ENCODE assay signal across 18 cellular contexts in the genomic region with DNA sequence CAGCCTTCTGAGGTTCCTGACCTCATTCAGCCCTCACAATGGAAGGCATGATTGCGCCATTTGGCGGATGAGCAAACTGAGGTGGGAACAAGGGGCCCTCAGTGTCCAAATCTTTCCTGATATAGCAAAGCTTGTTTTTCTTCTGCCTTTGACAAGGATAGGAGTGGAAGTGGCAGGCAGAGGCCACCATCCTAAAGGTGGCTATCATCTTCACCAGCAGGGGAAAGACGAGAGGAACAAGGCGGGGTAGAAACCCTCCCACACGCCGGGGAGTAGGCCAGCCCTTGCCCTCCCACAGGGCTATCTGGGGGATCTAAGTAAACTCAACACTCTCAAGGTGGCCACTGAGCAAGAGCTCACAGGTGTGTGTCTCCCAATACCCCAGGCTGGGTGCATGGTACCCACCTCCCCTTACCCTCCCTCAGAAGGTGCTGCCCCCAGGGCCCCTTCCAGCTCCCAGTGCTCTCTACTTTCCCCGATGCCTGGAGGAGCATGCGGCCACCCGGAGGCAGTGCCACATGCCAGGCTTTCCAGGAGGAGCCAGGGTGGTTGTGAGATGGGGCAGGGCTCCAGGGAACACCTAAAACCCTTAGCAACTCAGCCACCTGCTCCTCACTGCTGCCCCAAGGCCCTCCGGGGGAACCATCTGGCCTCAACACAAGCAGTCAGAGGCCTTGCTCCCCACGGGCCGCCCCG. TPM values are rescaled to one million over a fixed set of nuclear protein-coding genes. Genes with fewer than 3 reads are reported as not detected.
A peak's percentile ranks its signal among the peaks of the same experiment; 100 is the strongest.
DNase-seq lines count a peak whose midpoint lies in the region; ATAC-seq, FAIRE-seq and TF ChIP-seq lines count a peak whose summit lies in the region.
"Had no signal": no experiment of that assay in that cellular context is flagged by ENCODE, and none has a peak within 500 bp of the region (broad histone marks: within the 10 kb centered on the region; RNA-seq: fewer than 3 reads in every experiment).

No MANE protein-coding gene starts in this region.

- H3K9me3 Mint-ChIP-seq in activated T-helper 1 cell treated with anti-CD3 and anti-CD28 coated beads, Interleukin-12 subunit alpha, Interleukin-12 subunit beta, Interleukin-2, Interleukin-4 antibody, amounts not matched to agents 30 ng/mL and 10 ng/mL and 1 ng/mL, durations not matched to agents 14 hours and 24 hours and 36 hours = no peaks in the 10 kb centered on the region
- H3K9me3 Mint-ChIP-seq: CD4-positive, alpha-beta T cell; H9; stimulated activated naive B cell treated with anti-CD40 and anti-IgM and Interleukin-4, amounts not matched to agents 10 μg/mL and 1 μg/mL and 100 μg/mL, for 72 hours; type B pancreatic cell had no signal

- no peak overlapping the region for H3K4me3 ChIP-seq in A549
- H3K4me3 ChIP-seq in fibroblast of pulmonary artery (replicated peaks; ENCODE audit: low read depth, low read length) = no peak overlapping the region
- H3K4me3 ChIP-seq in thyroid gland (replicated peaks in 1 of 3) = no peak overlapping the region
- H3K4me3 ChIP-seq: esophagus muscularis mucosa, right atrium auricular region had no signal

- H3K4me2 ChIP-seq in A549 = peak overlapping the region; percentile 57

- no peaks in the 10 kb centered on the region for H3K4me1 Mint-ChIP-seq in activated T-helper 1 cell treated with anti-CD3 and anti-CD28 coated beads, Interleukin-12 subunit alpha, Interleukin-12 subunit beta, Interleukin-2, Interleukin-4 antibody, amounts not matched to agents 30 ng/mL and 10 ng/mL and 1 ng/mL, durations not matched to agents 14 hours and 24 hours and 36 hours (ENCODE audit: low read depth)
- H3K4me1 Mint-ChIP-seq: stimulated activated naive B cell treated with anti-CD40 and anti-IgM and Interleukin-4, amounts not matched to agents 10 μg/mL and 1 μg/mL and 100 μg/mL, for 72 hours had no signal

- H3K27me3 ChIP-seq in thyroid gland = no peaks in the 10 kb centered on the region
- H3K27me3 ChIP-seq: esophagus muscularis mucosa, right atrium auricular region had no signal

- no peak overlapping the region for H3K27ac Mint-ChIP-seq in activated T-helper 1 cell treated with anti-CD3 and anti-CD28 coated beads, Interleukin-12 subunit alpha, Interleukin-12 subunit beta, Interleukin-2, Interleukin-4 antibody, amounts not matched to agents 30 ng/mL and 10 ng/mL and 1 ng/mL, durations not matched to agents 14 hours and 24 hours and 36 hours
- H3K27ac Mint-ChIP-seq: CD4-positive, alpha-beta T cell; stimulated activated naive B cell treated with anti-CD40 and anti-IgM and Interleukin-4, amounts not matched to agents 10 μg/mL and 1 μg/mL and 100 μg/mL, for 72 hours; type B pancreatic cell had no signal

- POLR2A ChIA-PET in A549 (lab: Yijun Ruan, JAX) = no interaction called here

- ATAC-seq in A549 (no peak), GM21367 (IDR thresholded peaks at IDR 0.05; ENCODE audit: unreplicated experiment) (no peak)
- ATAC-seq: stimulated activated naive B cell treated with anti-CD40 and anti-IgM and Interleukin-4, amounts not matched to agents 10 μg/mL and 1 μg/mL and 100 μg/mL, for 72 hours had no signal

- peaks cover 2% of the 10 kb centered on the region for H3K27me3 Mint-ChIP-seq in activated T-helper 1 cell treated with anti-CD3 and anti-CD28 coated beads, Interleukin-12 subunit alpha, Interleukin-12 subunit beta, Interleukin-2, Interleukin-4 antibody, amounts not matched to agents 30 ng/mL and 10 ng/mL and 1 ng/mL, durations not matched to agents 14 hours and 24 hours and 36 hours (ENCODE audit: insufficient read depth)
- H3K27me3 Mint-ChIP-seq: CD4-positive, alpha-beta T cell; stimulated activated naive B cell treated with anti-CD40 and anti-IgM and Interleukin-4, amounts not matched to agents 10 μg/mL and 1 μg/mL and 100 μg/mL, for 72 hours; type B pancreatic cell had no signal

- CTCF ChIA-PET in A549 (lab: Yijun Ruan, JAX) = interaction anchor here (1.0 to 1.9 kb wide), 2 partner anchors 17 to 64 kb away, joined by 3 to 4 read pairs; no protein-coding TSS in a partner anchor

- H3K9me3 ChIP-seq in A549 = no peaks in the 10 kb centered on the region
- H3K9me3 ChIP-seq in thyroid gland = no peaks in the 10 kb centered on the region
- H3K9me3 ChIP-seq: esophagus muscularis mucosa, right atrium auricular region had no signal

- peak overlapping the region; percentile 74 to 93 for H3K27ac ChIP-seq in A549
- no peak overlapping the region for H3K27ac ChIP-seq in thyroid gland
- H3K27ac ChIP-seq: esophagus muscularis mucosa had no signal

- intact Hi-C loops in activated T-helper 1 cell treated with anti-CD3 and anti-CD28 coated beads, Interleukin-12 subunit alpha, Interleukin-12 subunit beta, Interleukin-2, Interleukin-4 antibody, amounts not matched to agents 30 ng/mL and 10 ng/mL and 1 ng/mL, durations not matched to agents 14 hours and 24 hours and 36 hours (cut with micrococcal nuclease) = no loop called here
- intact Hi-C loops in thyroid gland (cut with DNase I) = no loop called here

- H3K4me1 ChIP-seq in A549 = peaks cover 63% of the 10 kb centered on the region
- H3K4me1 ChIP-seq in thyroid gland = peaks cover 9 to 30% of the 10 kb centered on the region in 2 donors

- DNase-seq in A549 (ENCODE audit: low read depth in 1 of 2, low spot score in 1 of 2) (no peak), KBM-7 (peak; percentile 20), SK-MEL-5 (ENCODE audit: low read depth, low spot score) (peak; percentile 14), fibroblast of pulmonary artery (ENCODE audit: low read depth) (peak; percentile 42), AG20443 (ENCODE audit: low spot score) (no peak), thyroid gland (no peak)
- no peak for DNase-seq in activated T-helper 1 cell treated with anti-CD3 and anti-CD28 coated beads, Interleukin-12 subunit alpha, Interleukin-12 subunit beta, Interleukin-2, Interleukin-4 antibody, amounts not matched to agents 30 ng/mL and 10 ng/mL and 1 ng/mL, durations not matched to agents 14 hours and 24 hours and 36 hours (ENCODE audit: low spot score)
- DNase-seq: activated CD4-positive, alpha-beta T cell treated with anti-CD3 and anti-CD28 coated beads for 1 hour; CD4-positive, alpha-beta T cell; H9; occipital lobe; stimulated activated naive B cell treated with anti-CD40 and anti-IgM and Interleukin-4, amounts not matched to agents 10 μg/mL and 1 μg/mL and 100 μg/mL, for 72 hours had no signal

- no peak overlapping the region for H3K4me3 Mint-ChIP-seq in activated T-helper 1 cell treated with anti-CD3 and anti-CD28 coated beads, Interleukin-12 subunit alpha, Interleukin-12 subunit beta, Interleukin-2, Interleukin-4 antibody, amounts not matched to agents 30 ng/mL and 10 ng/mL and 1 ng/mL, durations not matched to agents 14 hours and 24 hours and 36 hours
- H3K4me3 Mint-ChIP-seq: CD4-positive, alpha-beta T cell; H9; stimulated activated naive B cell treated with anti-CD40 and anti-IgM and Interleukin-4, amounts not matched to agents 10 μg/mL and 1 μg/mL and 100 μg/mL, for 72 hours; type B pancreatic cell had no signal

- FAIRE-seq in A549 (lab: Jason Lieb, UNC) = no peak

- H3K36me3 ChIP-seq in thyroid gland = no peaks in the 10 kb centered on the region
- H3K36me3 ChIP-seq: esophagus muscularis mucosa, right atrium auricular region had no signal

- 73% methylated on average over 10 of the region's 13 CpGs for WGBS in A549 (ENCODE audit: missing lambda C conversion rate)
- 87 to 88% methylated on average over 9 to 12 of the region's 13 CpGs for WGBS in thyroid gland, 2 donors

- no peak for TF ChIP-seq EP300 in A549 (IDR thresholded peaks at IDR 0.05)

- TF ChIP-seq CTCF in A549 (IDR thresholded peaks at IDR 0.05) (no peak), fibroblast of pulmonary artery (IDR thresholded peaks at IDR 0.05; ENCODE audit: low read length, missing control alignments) (no peak), thyroid gland (IDR thresholded peaks at IDR 0.05) (no peak)

- in situ Hi-C loops in KBM-7 (cut with MboI; ENCODE audit: low pct_unique_long_range_greater_than_20kb, low sequenced_read_pairs) (no loop called here), SK-MEL-5 (cut with HindIII; ENCODE audit: low pct_unique_long_range_greater_than_20kb, low sequenced_read_pairs) (no loop called here)

- TF ChIP-seq POLR2A in A549 (IDR thresholded peaks at IDR 0.05; ENCODE audit: low read length) = no peak
- no peak for TF ChIP-seq POLR2A in thyroid gland (IDR thresholded peaks at IDR 0.05)

- H3K36me3 Mint-ChIP-seq in activated T-helper 1 cell treated with anti-CD3 and anti-CD28 coated beads, Interleukin-12 subunit alpha, Interleukin-12 subunit beta, Interleukin-2, Interleukin-4 antibody, amounts not matched to agents 30 ng/mL and 10 ng/mL and 1 ng/mL, durations not matched to agents 14 hours and 24 hours and 36 hours (ENCODE audit: low read depth) = no peaks in the 10 kb centered on the region
- H3K36me3 Mint-ChIP-seq: stimulated activated naive B cell treated with anti-CD40 and anti-IgM and Interleukin-4, amounts not matched to agents 10 μg/mL and 1 μg/mL and 100 μg/mL, for 72 hours; type B pancreatic cell had no signal

- TF ChIP-seq RAD21 in A549 (conservative IDR thresholded peaks at IDR 0.05 in 1 of 2, IDR thresholded peaks at IDR 0.05 in 1 of 2) = no peak

TF ChIP-seq in A549, 52 proteins besides CTCF, POLR2A, EP300 and RAD21:
- TF ChIP-seq FOXS1 (CRISPR knock-in tag; IDR thresholded peaks at IDR 0.05) = no peak
- TF ChIP-seq, protein P1, sequence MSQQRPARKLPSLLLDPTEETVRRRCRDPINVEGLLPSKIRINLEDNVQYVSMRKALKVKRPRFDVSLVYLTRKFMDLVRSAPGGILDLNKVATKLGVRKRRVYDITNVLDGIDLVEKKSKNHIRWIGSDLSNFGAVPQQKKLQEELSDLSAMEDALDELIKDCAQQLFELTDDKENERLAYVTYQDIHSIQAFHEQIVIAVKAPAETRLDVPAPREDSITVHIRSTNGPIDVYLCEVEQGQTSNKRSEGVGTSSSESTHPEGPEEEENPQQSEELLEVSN (IDR thresholded peaks at IDR 0.05; ENCODE audit: borderline replicate concordance, low read depth) = no peak
- no peak for TF ChIP-seq JUNB (IDR thresholded peaks at IDR 0.05)

RNA-seq across cellular contexts. Expression of gene SPDEF, which starts 11.2 kb away (rescaled TPM):
- polyA plus RNA-seq in A549 (2011; rRNA removed) = 5.4 and 6.2 TPM in 2 replicates
- 4.3 and 6.3 TPM in 2 replicates for polyA plus RNA-seq in A549 (2012; cell fraction: cytosol; rRNA removed)
- 4.7 and 7.5 TPM in 2 replicates for polyA plus RNA-seq in A549 (2012; cell fraction: nucleus; rRNA removed)
- 2.2 to 4.3 TPM (median 3.7 TPM) in 3 replicates for polyA plus RNA-seq in A549 (2017; fragmentation: RNase III; extraction: RNeasy Plus Mini Kit Qiagen cat#74134 plus additional on column Dnase treatment)
- 4.3 and 7.2 TPM in 2 replicates for polyA minus RNA-seq in A549 (2011; rRNA and poly(A)+ RNA removed)
- total RNA-seq in SK-MEL-5 (2014; rRNA removed; shearing (Covaris generic)) = not detected in 2 replicates
- 0.18 TPM in 1 of 2 replicates, not detected in the other for polyA plus RNA-seq in SK-MEL-5 (2015; cell fraction: cytosol; rRNA removed)
- polyA plus RNA-seq in SK-MEL-5 (2015; cell fraction: nucleus; rRNA removed) = 0.44 and 1.5 TPM in 2 replicates
- total RNA-seq in activated T-helper 1 cell treated with anti-CD3 and anti-CD28 coated beads, Interleukin-12 subunit alpha, Interleukin-12 subunit beta, Interleukin-2, Interleukin-4 antibody, amounts not matched to agents 30 ng/mL and 10 ng/mL and 1 ng/mL, durations not matched to agents 14 hours and 24 hours and 36 hours = not detected in 2 replicates
- total RNA-seq in thyroid gland = not detected
- total RNA-seq: activated CD8-positive, alpha-beta memory T cell treated with anti-CD3 and anti-CD28 coated beads for 36 hours; esophagus muscularis mucosa; occipital lobe; T-helper 2 cell treated with Interferon-gamma antibody and Interleukin-4, amounts not matched to agents 100 ng/mL and 5 ng/mL, for 36 hours had no signal

Comparison
In these comparisons a context has a peak if more than half of its experiments do, and no peak if none do; other contexts are left out.
1. DNase-seq: peak in KBM-7 (single experiment), SK-MEL-5 (single experiment) and fibroblast of pulmonary artery (single experiment); none in A549 (0 of 2), activated T-helper 1 cell treated with anti-CD3 and anti-CD28 coated beads, Interleukin-12 subunit alpha, Interleukin-12 subunit beta, Interleukin-2, Interleukin-4 antibody, amounts not matched to agents 30 ng/mL and 10 ng/mL and 1 ng/mL, durations not matched to agents 14 hours and 24 hours and 36 hours (single experiment), AG20443 (single experiment) and thyroid gland (0 of 2).
2. H3K27ac ChIP-seq: peak in A549 (2 of 2); none in thyroid gland (0 of 3).